ENCODE assay signal across 26 cellular contexts in genomic region chr6:44271914-44272313, GRCh38.
A peak's percentile ranks its signal among the peaks of the same experiment; 100 is the strongest.
DNase-seq lines count a peak whose midpoint lies in the region; ATAC-seq and TF ChIP-seq lines count a peak whose summit lies in the region.
"Had no signal": no experiment of that assay in that cellular context is flagged by ENCODE, and none has a peak within 500 bp of the region (broad histone marks: within the 10 kb centered on the region; RNA-seq: fewer than 3 reads in every experiment).

No MANE protein-coding gene starts in this region.

- no peak for TF ChIP-seq CTCF in nephron progenitor cell (IDR thresholded peaks at IDR 0.05)

- H3K9me3 Mint-ChIP-seq in stimulated activated naive CD8-positive, alpha-beta T cell treated with anti-CD3 and anti-CD28 coated beads, Interleukin-15, Interleukin-2, amounts not matched to agents 100 ng/mL and 50 ng/mL, for 24 hours, result no peaks in the 10 kb centered on the region
- no peaks in the 10 kb centered on the region for H3K9me3 Mint-ChIP-seq in nephron progenitor cell
- H3K9me3 Mint-ChIP-seq: dendritic cell treated with granulocyte-macrophage colony-stimulating factor and Interleukin-4, amounts not matched to agents 40 ng/mL and 50 ng/mL, for 4 days; stimulated activated naive CD8-positive, alpha-beta T cell treated with anti-CD3 and anti-CD28 coated beads, Interleukin-15, amount 100 ng/mL, for 72 hours; T-helper 2 cell treated with Interferon-gamma antibody and Interleukin-4, amounts not matched to agents 5 μg/mL and 100 μg/mL, for 36 hours had no signal

- no peak overlapping the region for H3K27ac Mint-ChIP-seq in stimulated activated naive CD8-positive, alpha-beta T cell treated with anti-CD3 and anti-CD28 coated beads, Interleukin-15, Interleukin-2, amounts not matched to agents 100 ng/mL and 50 ng/mL, for 24 hours
- no peak overlapping the region for H3K27ac Mint-ChIP-seq in nephron progenitor cell
- H3K27ac Mint-ChIP-seq: dendritic cell treated with granulocyte-macrophage colony-stimulating factor and Interleukin-4, amounts not matched to agents 40 ng/mL and 50 ng/mL, for 4 days; stimulated activated naive CD8-positive, alpha-beta T cell treated with anti-CD3 and anti-CD28 coated beads, Interleukin-15, amount 100 ng/mL, for 72 hours; T-helper 2 cell treated with Interferon-gamma antibody and Interleukin-4, amounts not matched to agents 5 μg/mL and 100 μg/mL, for 36 hours had no signal

- peak overlapping the region; percentile 6 for H3K4me3 Mint-ChIP-seq in stimulated activated naive CD8-positive, alpha-beta T cell treated with anti-CD3 and anti-CD28 coated beads, Interleukin-15, Interleukin-2, amounts not matched to agents 100 ng/mL and 50 ng/mL, for 24 hours
- peak overlapping the region; percentile 83 for H3K4me3 Mint-ChIP-seq in nephron progenitor cell
- H3K4me3 Mint-ChIP-seq: dendritic cell treated with granulocyte-macrophage colony-stimulating factor and Interleukin-4, amounts not matched to agents 40 ng/mL and 50 ng/mL, for 4 days had no signal

- H3K27ac ChIP-seq in cingulate gyrus (ENCODE audit: low read depth, low read length), result peak overlapping the region; percentile 54
- H3K27ac ChIP-seq: BLaER1 treated with 17β-estradiol and CSF1 and Interleukin-3, amounts not matched to agents 10 nM and 100 nM; breast epithelium; tibial nerve; VCaP had no signal

- no peak for DNase-seq in stimulated activated naive CD8-positive, alpha-beta T cell treated with anti-CD3 and anti-CD28 coated beads, Interleukin-15, Interleukin-2, amounts not matched to agents 100 U/mL and 50 U/mL, for 24 hours
- DNase-seq in nephron progenitor cell (no peak), NCI-H1436 (lab: John Stamatoyannopoulos, UW) (no peak), NCI-H1694 treated with DMSO at 0.1 percent for 48 hours (lab: John Stamatoyannopoulos, UW) (no peak)
- DNase-seq: activated CD8-positive, alpha-beta memory T cell treated with anti-CD3 and anti-CD28 coated beads, Interleukin-2, amount 50 U/mL, for 48 hours; activated effector memory CD4-positive, alpha-beta T cell treated with Interleukin-2 at 50 U/mL for 16 hours; DMS 273 treated with DMSO at 0.1 percent for 48 hours; KBM-7; left colon; midbrain; MM.1S; NCI-H1436 treated with DMSO at 0.1 percent for 48 hours; NCI-H524; occipital lobe; stimulated activated CD4-positive, alpha-beta T cell treated with anti-CD3 and anti-CD28 coated beads, Interleukin-4, amount 100 ng/mL, for 24 hours; stimulated activated naive CD8-positive, alpha-beta T cell treated with anti-CD3 and anti-CD28 coated beads, Interleukin-15, amount 100 ng/mL, for 72 hours had no signal

- ATAC-seq in stimulated activated naive CD8-positive, alpha-beta T cell treated with anti-CD3 and anti-CD28 coated beads, Interleukin-15, Interleukin-2, amounts not matched to agents 100 U/mL and 50 U/mL, for 24 hours, result no peak
- ATAC-seq in HG03378 (IDR thresholded peaks at IDR 0.05; ENCODE audit: unreplicated experiment), result no peak
- ATAC-seq in GM21423 (IDR thresholded peaks at IDR 0.05; ENCODE audit: unreplicated experiment), result no peak
- ATAC-seq: left colon; stimulated activated naive CD8-positive, alpha-beta T cell treated with anti-CD3 and anti-CD28 coated beads, Interleukin-15, amount 100 ng/mL, for 72 hours had no signal

- peaks cover 62% of the 10 kb centered on the region for H3K27me3 Mint-ChIP-seq in stimulated activated naive CD8-positive, alpha-beta T cell treated with anti-CD3 and anti-CD28 coated beads, Interleukin-15, Interleukin-2, amounts not matched to agents 100 ng/mL and 50 ng/mL, for 24 hours
- peaks cover 13% of the 10 kb centered on the region for H3K27me3 Mint-ChIP-seq in nephron progenitor cell (ENCODE audit: low read depth, poor library complexity)

- no peaks in the 10 kb centered on the region for H3K36me3 Mint-ChIP-seq in stimulated activated naive CD8-positive, alpha-beta T cell treated with anti-CD3 and anti-CD28 coated beads, Interleukin-15, Interleukin-2, amounts not matched to agents 100 ng/mL and 50 ng/mL, for 24 hours (ENCODE audit: low read depth)
- no peaks in the 10 kb centered on the region for H3K36me3 Mint-ChIP-seq in nephron progenitor cell (ENCODE audit: low read depth)

- H3K4me1 Mint-ChIP-seq in stimulated activated naive CD8-positive, alpha-beta T cell treated with anti-CD3 and anti-CD28 coated beads, Interleukin-15, Interleukin-2, amounts not matched to agents 100 ng/mL and 50 ng/mL, for 24 hours (ENCODE audit: low read depth), result peaks cover 23% of the 10 kb centered on the region
- H3K4me1 Mint-ChIP-seq in nephron progenitor cell, result peaks cover 54% of the 10 kb centered on the region
